In the genomic region with DNA sequence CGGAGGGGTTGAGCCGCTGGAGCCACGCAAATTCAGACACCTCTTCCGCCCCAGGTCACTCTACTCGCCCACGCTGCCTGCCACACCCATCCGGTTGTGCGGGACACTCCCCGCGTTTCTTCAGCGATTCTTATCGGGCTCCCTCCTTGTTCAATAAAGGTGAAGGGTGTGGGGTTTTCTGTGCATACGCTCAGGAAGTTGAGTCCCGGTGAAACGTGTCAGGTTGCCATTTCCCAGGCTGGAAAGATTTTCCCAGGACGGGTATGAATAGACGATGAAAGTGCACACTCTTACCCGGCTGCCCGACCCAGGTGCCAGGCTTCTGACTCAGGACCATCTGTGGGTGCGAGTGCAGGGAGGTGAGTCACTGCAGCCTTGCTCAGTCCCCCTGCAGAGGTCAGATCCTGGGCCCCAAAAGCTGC, we compare ENCODE assay signal across 8 cellular contexts. TPM values are rescaled to one million over a fixed set of nuclear protein-coding genes. Genes with fewer than 3 reads are reported as not detected.
DNase-seq lines count a peak whose midpoint lies in the region; ATAC-seq and TF ChIP-seq lines count a peak whose summit lies in the region.
"Had no signal": no experiment of that assay in that cellular context is flagged by ENCODE, and none has a peak within 500 bp of the region (broad histone marks: within the 10 kb centered on the region; RNA-seq: fewer than 3 reads in every experiment).

No MANE protein-coding gene starts in this region.

- 91% methylated on average over 20 of the region's 20 CpGs for WGBS in prostate gland

- no peaks in the 10 kb centered on the region for H3K27me3 ChIP-seq in neutrophil
- H3K27me3 ChIP-seq in prostate gland (replicated peaks; ENCODE audit: insufficient read depth): no peaks in the 10 kb centered on the region

- no peak for TF ChIP-seq POLR2A in prostate gland (IDR thresholded peaks at IDR 0.05)

- TF ChIP-seq CTCF in choroid plexus epithelial cell (conservative IDR thresholded peaks at IDR 0.05; ENCODE audit: low read depth, low read length) (no peak), neutrophil (IDR thresholded peaks at IDR 0.05) (no peak), prostate gland (IDR thresholded peaks at IDR 0.05) (no peak)

- peak overlapping the region; percentile 90 for H3K27ac ChIP-seq in neutrophil
- no peak overlapping the region for H3K27ac ChIP-seq in prostate gland
- H3K27ac ChIP-seq: WERI-Rb-1 had no signal

- ATAC-seq in GM21526 (IDR thresholded peaks at IDR 0.05; ENCODE audit: low FRiP score, unreplicated experiment): no peak

- H3K4me1 ChIP-seq in neutrophil (ENCODE audit: control insufficient read depth in 1 of 2, insufficient read depth in 1 of 2, low read depth in 1 of 2, low read length in 1 of 2): peaks cover 71 to 80% of the 10 kb centered on the region in 2 experiments
- H3K4me1 ChIP-seq in prostate gland (replicated peaks): no peaks in the 10 kb centered on the region

- DNase-seq in Daoy (ENCODE audit: low read depth): peak; percentile 94
- DNase-seq in LoVo (ENCODE audit: low spot score): peak; percentile 79
- peak; percentile 60 for DNase-seq in choroid plexus epithelial cell (ENCODE audit: low read depth)
- no peak for DNase-seq in prostate gland (ENCODE audit: low spot score)
- DNase-seq in HuH-7 (ENCODE audit: low spot score): no peak
- DNase-seq: WERI-Rb-1 had no signal

- intact Hi-C loops in prostate gland (cut with DNase I): no loop called here

- no peak overlapping the region for H3K4me3 ChIP-seq in choroid plexus epithelial cell (ENCODE audit: low read depth, low read length)
- peak overlapping the region in 1 of 2 experiments; percentile 44 for H3K4me3 ChIP-seq in neutrophil (ENCODE audit: low read depth in 1 of 2, low read length in 1 of 2)
- H3K4me3 ChIP-seq in prostate gland: no peak overlapping the region

- H3K9me3 ChIP-seq in neutrophil (no peaks in the 10 kb centered on the region), prostate gland (no peaks in the 10 kb centered on the region)

- no peaks in the 10 kb centered on the region for H3K36me3 ChIP-seq in neutrophil
- no peaks in the 10 kb centered on the region for H3K36me3 ChIP-seq in prostate gland
- H3K36me3 ChIP-seq: WERI-Rb-1 had no signal

RNA-seq across cellular contexts. Expression of a gene that starts 22.0 kb away (rescaled TPM):
- total RNA-seq in Daoy (2014; rRNA removed; shearing (Covaris generic)): 7.5 and 11.6 TPM in 2 replicates
- total RNA-seq in prostate gland: 10 to 100 TPM; 17.5 to 42.3 TPM

Comparison
In these comparisons a context has a peak if more than half of its experiments do, and no peak if none do; other contexts are left out.
1. DNase-seq: peak in Daoy (single experiment), LoVo (single experiment) and choroid plexus epithelial cell (single experiment); none in prostate gland (single experiment) and HuH-7 (single experiment).